Comparison of ENCODE assay signal across 36 cellular contexts in genomic region chr5:129496875-129497274, GRCh38. TPM values are rescaled to one million over a fixed set of nuclear protein-coding genes. Genes with fewer than 3 reads are reported as not detected.
"Had no signal": no experiment of that assay in that cellular context is flagged by ENCODE, and none has a peak within 500 bp of the region (broad histone marks: within the 10 kb centered on the region; RNA-seq: fewer than 3 reads in every experiment).

No MANE protein-coding gene starts in this region.

- ATAC-seq: activated T-cell treated with anti-CD3 and anti-CD28 coated beads, Interleukin-2, amount 50 U/mL, for 72 hours; activated T-helper 17 cell treated with anti-CD3 and anti-CD28 coated beads, Interleukin-2, amount 50 U/mL, for 72 hours; PC-3 had no signal

- H3K27me3 Mint-ChIP-seq: activated B cell treated with CpG ODN at 0.5 μM for 24 hours; activated CD4-positive, alpha-beta memory T cell treated with anti-CD3 and anti-CD28 coated beads, Interleukin-2, amount 10 ng/mL, durations not matched to agents 7 days and 5 days; activated naive CD8-positive, alpha-beta T cell treated with anti-CD3 and anti-CD28 coated beads for 36 hours; activated T-helper 17 cell treated with anti-CD3 and anti-CD28 coated beads, Interleukin-2, amount 50 U/mL, for 72 hours; IgD-negative memory B cell had no signal

- H3K36me3 ChIP-seq: cardiac muscle cell, MG63, Peyer's patch had no signal

- H3K4me1 Mint-ChIP-seq: activated CD4-positive, alpha-beta memory T cell treated with anti-CD3 and anti-CD28 coated beads, Interleukin-2, amount 10 ng/mL, durations not matched to agents 7 days and 5 days; activated naive CD8-positive, alpha-beta T cell treated with anti-CD3 and anti-CD28 coated beads for 36 hours; activated T-helper 17 cell treated with anti-CD3 and anti-CD28 coated beads, Interleukin-2, amount 50 U/mL, for 72 hours; IgD-negative memory B cell had no signal

- DNase-seq: activated B cell treated with CpG ODN at 0.5 μM for 24 hours; activated CD4-positive, alpha-beta memory T cell treated with anti-CD3 and anti-CD28 coated beads, Interleukin-2, amount 10 ng/mL, durations not matched to agents 7 days and 5 days; activated CD4-positive, alpha-beta T cell treated with anti-CD3 and anti-CD28 coated beads for 4 hours; activated CD4-positive, alpha-beta T cell treated with anti-CD3 and anti-CD28 coated beads, Interleukin-2, amount 50 U/mL, for 1 hour; activated CD4-positive, CD25-positive, alpha-beta regulatory T cell treated with anti-CD3 and anti-CD28 coated beads, Interleukin-2, amount 50 U/mL, for 72 hours; activated effector memory CD4-positive, alpha-beta T cell treated with anti-CD3 and anti-CD28 coated beads, Interleukin-2, amount 50 U/mL, for 16 hours; activated naive CD4-positive, alpha-beta T cell; activated naive CD4-positive, alpha-beta T cell treated with anti-CD3 and anti-CD28 coated beads, Interleukin-2, amount 50 U/mL, for 16 hours; activated naive CD8-positive, alpha-beta T cell treated with anti-CD3 and anti-CD28 coated beads for 36 hours; activated T-cell treated with anti-CD3 and anti-CD28 coated beads, Interleukin-2, amount 50 U/mL, for 1 hour; activated T-cell treated with anti-CD3 and anti-CD28 coated beads, Interleukin-2, amount 50 U/mL, for 72 hours; amniotic stem cell; aorta; Kasumi-1; KBM-7; MG63; NCI-H1048; NCI-H1105 treated with DMSO at 0.1 percent for 48 hours; NCI-H1436; NCI-H1694; NCI-H1930; NCI-H2081 treated with DMSO at 0.1 percent for 48 hours; NCI-H226; NCI-H524 treated with DMSO at 0.1 percent for 48 hours; PC-3; Peyer's patch; RPMI8226; SW 1271; T-helper 1 cell; T-helper 2 cell; T-helper 9 cell had no signal

- H3K4me3 Mint-ChIP-seq: activated B cell treated with CpG ODN at 0.5 μM for 24 hours; activated CD4-positive, alpha-beta memory T cell treated with anti-CD3 and anti-CD28 coated beads, Interleukin-2, amount 10 ng/mL, durations not matched to agents 7 days and 5 days; activated naive CD8-positive, alpha-beta T cell treated with anti-CD3 and anti-CD28 coated beads for 36 hours; activated T-cell treated with anti-CD3 and anti-CD28 coated beads, Interleukin-2, amount 50 U/mL, for 72 hours; activated T-helper 17 cell treated with anti-CD3 and anti-CD28 coated beads, Interleukin-2, amount 50 U/mL, for 72 hours; IgD-negative memory B cell had no signal

- H3K4me3 ChIP-seq: cardiac muscle cell, MG63, Peyer's patch had no signal

- H3K9me3 Mint-ChIP-seq: activated B cell treated with CpG ODN at 0.5 μM for 24 hours; activated CD4-positive, alpha-beta memory T cell treated with anti-CD3 and anti-CD28 coated beads, Interleukin-2, amount 10 ng/mL, durations not matched to agents 7 days and 5 days had no signal

- H3K27ac ChIP-seq: cardiac muscle cell, Peyer's patch, VCaP had no signal

- H3K9me3 ChIP-seq: MG63, Peyer's patch had no signal

- H3K4me1 ChIP-seq: Peyer's patch had no signal

- H3K36me3 Mint-ChIP-seq: activated naive CD8-positive, alpha-beta T cell treated with anti-CD3 and anti-CD28 coated beads for 36 hours; IgD-negative memory B cell had no signal

- H3K27me3 ChIP-seq: cardiac muscle cell, MG63, Peyer's patch had no signal

- H3K27ac Mint-ChIP-seq: activated B cell treated with CpG ODN at 0.5 μM for 24 hours; activated CD4-positive, alpha-beta memory T cell treated with anti-CD3 and anti-CD28 coated beads, Interleukin-2, amount 10 ng/mL, durations not matched to agents 7 days and 5 days; activated naive CD8-positive, alpha-beta T cell treated with anti-CD3 and anti-CD28 coated beads for 36 hours; activated T-cell treated with anti-CD3 and anti-CD28 coated beads, Interleukin-2, amount 50 U/mL, for 72 hours; activated T-helper 17 cell treated with anti-CD3 and anti-CD28 coated beads, Interleukin-2, amount 50 U/mL, for 72 hours; IgD-negative memory B cell had no signal

RNA-seq across cellular contexts. Expression of gene ADAMTS19, which starts 36.8 kb away (rescaled TPM):
- total RNA-seq: activated B cell treated with CpG ODN at 0.5 μM for 24 hours; activated CD4-positive, alpha-beta memory T cell treated with anti-CD3 and anti-CD28 coated beads, Interleukin-2, amount 10 ng/mL, durations not matched to agents 7 days and 5 days; activated CD8-positive, alpha-beta memory T cell treated with anti-CD3 and anti-CD28 coated beads for 36 hours; activated naive CD8-positive, alpha-beta T cell treated with anti-CD3 and anti-CD28 coated beads for 36 hours; activated T-cell treated with anti-CD3 and anti-CD28 coated beads, Interleukin-2, amount 50 U/mL, for 72 hours; activated T-helper 17 cell treated with anti-CD3 and anti-CD28 coated beads, Interleukin-2, amount 50 U/mL, for 72 hours; PC-3 had no signal
- polyA plus RNA-seq: IgD-negative memory B cell had no signal
